Comparison of ENCODE assay signal across 17 cellular contexts in genomic region chr15:50777045-50777444, GRCh38.
"Had no signal": no experiment of that assay in that cellular context is flagged by ENCODE, and none has a peak within 500 bp of the region (broad histone marks: within the 10 kb centered on the region; RNA-seq: fewer than 3 reads in every experiment).

No MANE protein-coding gene starts in this region.

- H3K36me3 ChIP-seq: gastroesophageal sphincter, pancreas, sigmoid colon, spleen, tibial artery, uterus had no signal

- FAIRE-seq: keratinocyte, pancreas had no signal

- ATAC-seq: effector memory CD8-positive, alpha-beta T cell; gastroesophageal sphincter; naive thymus-derived CD4-positive, alpha-beta T cell had no signal

- H3K27ac ChIP-seq: epithelial cell of prostate, gastroesophageal sphincter, pancreas, sigmoid colon, spleen, tibial artery, uterus had no signal

- H3K4me1 ChIP-seq: sigmoid colon, spleen, tibial artery, uterus had no signal

- DNase-seq: activated CD4-positive, alpha-beta T cell treated with anti-CD3 and anti-CD28 coated beads, Interleukin-2, amount 10 ng/mL, durations not matched to agents 7 days and 5 days; activated CD4-positive, CD25-positive, alpha-beta regulatory T cell; activated naive CD8-positive, alpha-beta T cell treated with anti-CD3 and anti-CD28 coated beads for 36 hours; amygdala; cerebellar nuclear complex; dermis blood vessel endothelial cell; effector memory CD8-positive, alpha-beta T cell; mammary epithelial cell; naive thymus-derived CD4-positive, alpha-beta T cell; sigmoid colon; spleen; tibial artery; uterus had no signal

- H3K4me3 ChIP-seq: gastroesophageal sphincter, pancreas, sigmoid colon, spleen, tibial artery, uterus had no signal

- H3K27me3 ChIP-seq: gastroesophageal sphincter, pancreas, sigmoid colon, spleen, tibial artery, uterus had no signal

- H3K9me3 ChIP-seq: gastroesophageal sphincter, pancreas, sigmoid colon, spleen, tibial artery, uterus had no signal
